Comparison of ENCODE assay signal across 17 cellular contexts in the genomic region with DNA sequence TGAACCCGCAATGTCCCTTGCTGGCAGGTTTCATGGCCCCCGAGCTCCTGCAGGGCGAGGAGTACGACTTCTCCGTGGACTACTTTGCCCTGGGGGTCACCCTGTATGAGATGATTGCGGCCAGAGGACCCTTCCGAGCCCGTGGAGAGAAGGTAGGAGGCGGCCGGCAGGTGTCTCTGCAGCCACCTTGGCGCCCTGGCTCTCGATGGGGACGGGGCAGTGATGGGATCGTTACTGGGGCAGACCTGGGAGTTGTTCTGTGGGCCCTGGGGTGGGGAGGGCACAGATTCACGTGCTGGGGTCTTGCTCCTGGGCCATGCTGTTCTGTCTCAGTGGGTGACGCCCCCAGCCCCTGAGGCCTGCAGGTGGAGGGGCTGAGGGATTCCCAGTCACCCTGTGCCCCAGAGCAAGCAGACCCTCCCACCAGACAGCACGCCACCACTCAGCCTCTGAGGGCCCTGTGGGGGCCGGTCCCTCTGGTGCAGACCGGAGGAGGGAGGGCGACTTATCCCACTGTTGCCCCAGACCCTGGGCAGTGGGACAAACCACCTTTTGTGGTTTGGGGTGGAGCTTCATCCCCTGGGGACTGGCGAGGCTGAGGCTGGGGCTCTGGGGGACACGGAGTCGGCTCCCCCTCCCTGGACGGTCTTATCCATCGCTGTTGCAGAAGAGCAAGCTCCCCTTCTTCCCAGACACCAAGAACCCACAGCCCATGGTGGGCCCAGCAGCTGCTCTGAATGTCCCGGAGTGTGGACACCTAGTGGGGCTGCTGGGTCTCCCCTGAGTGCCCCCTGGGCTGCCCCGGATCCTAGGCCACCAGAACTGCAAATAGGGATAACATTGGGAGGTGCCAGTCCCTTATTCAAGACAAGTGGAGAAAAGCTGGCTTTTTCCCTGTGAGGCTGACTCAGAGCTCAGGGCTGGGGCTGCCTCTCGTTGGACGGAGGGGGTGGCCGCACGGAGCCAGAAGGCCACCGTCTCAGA.
"Had no signal": no experiment of that assay in that cellular context is flagged by ENCODE, and none has a peak within 500 bp of the region (broad histone marks: within the 10 kb centered on the region; RNA-seq: fewer than 3 reads in every experiment).

No MANE protein-coding gene starts in this region.

- H3K4me3 Mint-ChIP-seq: nephron progenitor cell had no signal

- H3K9me3 ChIP-seq: esophagus squamous epithelium, tibial artery had no signal

- H3K4me1 Mint-ChIP-seq: nephron progenitor cell had no signal

- H3K4me2 ChIP-seq: hepatocyte had no signal

- H3K27ac Mint-ChIP-seq: nephron progenitor cell had no signal

- H3K36me3 ChIP-seq: esophagus squamous epithelium, tibial artery had no signal

- H3K27ac ChIP-seq: esophagus squamous epithelium, hepatocyte, tibial artery, VCaP had no signal

- H3K79me2 ChIP-seq: hepatocyte had no signal

- H3K9me3 Mint-ChIP-seq: activated naive CD4-positive, alpha-beta T cell treated with anti-CD3 and anti-CD28 coated beads, Interleukin-2, amount 50 U/mL, for 72 hours; nephron progenitor cell had no signal

- H3K4me3 ChIP-seq: esophagus squamous epithelium, hepatocyte, tibial artery had no signal

- H2AFZ ChIP-seq: hepatocyte had no signal

- H3K36me3 Mint-ChIP-seq: activated naive CD4-positive, alpha-beta T cell treated with anti-CD3 and anti-CD28 coated beads, Interleukin-2, amount 50 U/mL, for 72 hours had no signal

- DNase-seq: activated CD4-positive, alpha-beta T cell treated with anti-CD3 and anti-CD28 coated beads for 1 hour; activated gamma-delta T cell; dermis blood vessel endothelial cell; effector memory CD4-positive, alpha-beta T cell; esophagus squamous epithelium; left colon; nephron progenitor cell; occipital lobe; stimulated activated CD4-positive, alpha-beta T cell treated with anti-CD3 and anti-CD28 coated beads, Interleukin-12 subunit alpha, Interleukin-12 subunit beta, amount 100 ng/mL, for 4 hours; stimulated activated CD4-positive, alpha-beta T cell treated with anti-CD3 and anti-CD28 coated beads, Interleukin-1b, Interleukin-23, amount 100 ng/mL, for 48 hours; stimulated activated CD8-positive, alpha-beta memory T cell treated with anti-CD3 and anti-CD28 coated beads, Interleukin-4, amount 100 ng/mL, for 48 hours; stimulated activated naive CD4-positive, alpha-beta T cell; T-helper 2 cell; tibial artery had no signal

- H3K27me3 ChIP-seq: hepatocyte had no signal
